28 cellular contexts compared by ENCODE assay signal in genomic region chr3:193796089-193796488, GRCh38.
"Had no signal": no experiment of that assay in that cellular context is flagged by ENCODE, and none has a peak within 500 bp of the region (broad histone marks: within the 10 kb centered on the region; RNA-seq: fewer than 3 reads in every experiment).

No MANE protein-coding gene starts in this region.

- H3K4me2 ChIP-seq: smooth muscle cell had no signal

- DNase-seq: activated CD4-positive, alpha-beta T cell treated with anti-CD3 and anti-CD28 coated beads for 48 hours; activated CD4-positive, alpha-beta T cell treated with anti-CD3 and anti-CD28 coated beads, Interleukin-2, amount 50 U/mL, for 48 hours; activated gamma-delta T cell; activated naive CD4-positive, alpha-beta T cell treated with anti-CD3 and anti-CD28 coated beads, Interleukin-2, amount 10 ng/mL, durations not matched to agents 7 days and 5 days; activated naive CD8-positive, alpha-beta T cell treated with anti-CD3 and anti-CD28 coated beads, Interleukin-2, amount 10 ng/mL, durations not matched to agents 7 days and 5 days; activated T-cell treated with anti-CD3 and anti-CD28 coated beads, Interleukin-2, amount 50 U/mL, for 24 hours; brain microvascular endothelial cell; caudate nucleus; gastrocnemius medialis; glutamatergic neuron; left cardiac atrium; left ventricle myocardium superior; naive B cell; nucleus accumbens; pancreas; retina; stimulated activated CD4-positive, alpha-beta T cell treated with anti-CD3 and anti-CD28 coated beads, Interleukin-1b, Interleukin-23, amount 100 ng/mL, for 48 hours; stimulated activated CD4-positive, alpha-beta T cell treated with anti-CD3 and anti-CD28 coated beads, Interleukin-4, amount 100 ng/mL, for 4 hours; stimulated activated CD8-positive, alpha-beta memory T cell treated with anti-CD3 and anti-CD28 coated beads, Interleukin-4, amount 100 ng/mL, for 48 hours; stimulated activated naive CD8-positive, alpha-beta T cell treated with anti-CD3 and anti-CD28 coated beads, Interleukin-15, amount 100 ng/mL, for 72 hours; substantia nigra; upper lobe of left lung had no signal

- H3K4me3 ChIP-seq: ascending aorta, gastrocnemius medialis, pancreas, prostate gland, smooth muscle cell, upper lobe of left lung had no signal

- H3K4me1 Mint-ChIP-seq: activated naive CD8-positive, alpha-beta T cell treated with anti-CD3 and anti-CD28 coated beads, Interleukin-2, amount 10 ng/mL, durations not matched to agents 7 days and 5 days; stimulated activated memory B cell treated with anti-CD40 and anti-IgM and Interleukin-4, amounts not matched to agents 10 μg/mL and 1 μg/mL and 100 μg/mL, for 72 hours; stimulated activated naive CD8-positive, alpha-beta T cell treated with anti-CD3 and anti-CD28 coated beads, Interleukin-15, amount 100 ng/mL, for 72 hours had no signal

- H3K4me1 ChIP-seq: ascending aorta, gastrocnemius medialis had no signal

- H3K36me3 ChIP-seq: ascending aorta, brain microvascular endothelial cell, gastrocnemius medialis, pancreas, prostate gland, upper lobe of left lung had no signal

- FAIRE-seq: keratinocyte, pancreas had no signal

- ATAC-seq: gastrocnemius medialis; left cardiac atrium; left ventricle myocardium superior; pancreas; stimulated activated memory B cell treated with anti-CD40 and anti-IgM and Interleukin-4, amounts not matched to agents 10 μg/mL and 1 μg/mL and 100 μg/mL, for 72 hours; stimulated activated naive CD8-positive, alpha-beta T cell treated with anti-CD3 and anti-CD28 coated beads, Interleukin-15, amount 100 ng/mL, for 72 hours had no signal

- H3K27ac ChIP-seq: ascending aorta, brain microvascular endothelial cell, gastrocnemius medialis, pancreas, prostate gland, upper lobe of left lung, VCaP had no signal

- H3K9me3 Mint-ChIP-seq: activated naive CD4-positive, alpha-beta T cell treated with anti-CD3 and anti-CD28 coated beads, Interleukin-2, amount 10 ng/mL, durations not matched to agents 7 days and 5 days; activated naive CD8-positive, alpha-beta T cell treated with anti-CD3 and anti-CD28 coated beads, Interleukin-2, amount 10 ng/mL, durations not matched to agents 7 days and 5 days; activated T-cell treated with anti-CD3 and anti-CD28 coated beads, Interleukin-2, amount 50 U/mL, for 24 hours; naive B cell; stimulated activated memory B cell treated with anti-CD40 and anti-IgM and Interleukin-4, amounts not matched to agents 10 μg/mL and 1 μg/mL and 100 μg/mL, for 72 hours; stimulated activated naive CD8-positive, alpha-beta T cell treated with anti-CD3 and anti-CD28 coated beads, Interleukin-15, amount 100 ng/mL, for 72 hours had no signal

- H3K9me3 ChIP-seq: ascending aorta, gastrocnemius medialis, pancreas, prostate gland, upper lobe of left lung had no signal

- H3K36me3 Mint-ChIP-seq: activated naive CD4-positive, alpha-beta T cell treated with anti-CD3 and anti-CD28 coated beads, Interleukin-2, amount 10 ng/mL, durations not matched to agents 7 days and 5 days; activated naive CD8-positive, alpha-beta T cell treated with anti-CD3 and anti-CD28 coated beads, Interleukin-2, amount 10 ng/mL, durations not matched to agents 7 days and 5 days; stimulated activated memory B cell treated with anti-CD40 and anti-IgM and Interleukin-4, amounts not matched to agents 10 μg/mL and 1 μg/mL and 100 μg/mL, for 72 hours had no signal

- H3K27ac Mint-ChIP-seq: activated naive CD4-positive, alpha-beta T cell treated with anti-CD3 and anti-CD28 coated beads, Interleukin-2, amount 10 ng/mL, durations not matched to agents 7 days and 5 days; activated naive CD8-positive, alpha-beta T cell treated with anti-CD3 and anti-CD28 coated beads, Interleukin-2, amount 10 ng/mL, durations not matched to agents 7 days and 5 days; activated T-cell treated with anti-CD3 and anti-CD28 coated beads, Interleukin-2, amount 50 U/mL, for 24 hours; naive B cell; stimulated activated memory B cell treated with anti-CD40 and anti-IgM and Interleukin-4, amounts not matched to agents 10 μg/mL and 1 μg/mL and 100 μg/mL, for 72 hours; stimulated activated naive CD8-positive, alpha-beta T cell treated with anti-CD3 and anti-CD28 coated beads, Interleukin-15, amount 100 ng/mL, for 72 hours had no signal

- H3K4me3 Mint-ChIP-seq: activated naive CD4-positive, alpha-beta T cell treated with anti-CD3 and anti-CD28 coated beads, Interleukin-2, amount 10 ng/mL, durations not matched to agents 7 days and 5 days; activated naive CD8-positive, alpha-beta T cell treated with anti-CD3 and anti-CD28 coated beads, Interleukin-2, amount 10 ng/mL, durations not matched to agents 7 days and 5 days; activated T-cell treated with anti-CD3 and anti-CD28 coated beads, Interleukin-2, amount 50 U/mL, for 24 hours; naive B cell; stimulated activated memory B cell treated with anti-CD40 and anti-IgM and Interleukin-4, amounts not matched to agents 10 μg/mL and 1 μg/mL and 100 μg/mL, for 72 hours; stimulated activated naive CD8-positive, alpha-beta T cell treated with anti-CD3 and anti-CD28 coated beads, Interleukin-15, amount 100 ng/mL, for 72 hours had no signal

- H3K27me3 ChIP-seq: ascending aorta, gastrocnemius medialis, pancreas, upper lobe of left lung had no signal
